ENCODE assay signal across 1 cellular context in the genomic region with DNA sequence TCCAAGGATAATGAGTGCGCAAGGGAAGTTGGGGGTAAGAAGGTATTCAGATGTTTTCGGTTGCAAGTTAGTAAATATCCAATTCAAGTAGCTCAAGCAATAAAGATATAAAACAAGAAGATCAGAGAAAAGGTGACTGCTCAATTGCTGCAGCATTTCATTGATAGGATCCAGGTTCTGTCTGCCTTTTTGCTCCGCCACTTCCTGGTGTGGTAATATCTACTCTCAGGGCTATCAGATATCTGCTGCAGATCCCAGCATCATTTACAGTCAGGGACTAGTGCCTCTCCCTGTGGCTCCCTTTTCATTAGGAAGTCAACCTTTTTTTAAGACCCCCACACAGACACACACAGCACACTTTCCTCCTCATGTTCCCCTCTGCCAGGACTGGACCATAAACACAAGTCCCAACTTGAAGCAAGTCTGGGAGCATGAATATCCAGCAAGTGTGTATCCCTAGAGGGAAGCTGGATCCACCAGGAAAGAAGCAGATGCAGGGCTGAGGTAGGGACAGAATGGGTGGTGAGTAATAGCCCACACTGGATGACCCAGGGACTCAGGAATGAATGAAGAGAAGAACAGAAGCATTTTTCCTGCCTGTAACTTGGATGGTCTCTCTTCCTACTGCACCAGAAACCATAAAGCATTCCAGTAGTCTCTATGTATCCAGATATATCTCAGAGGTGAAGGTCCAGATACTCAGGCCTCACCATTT.
TF ChIP-seq lines count a peak whose summit lies in the region.

No MANE protein-coding gene starts in this region.

TF ChIP-seq in H1, 55 proteins besides CTCF, POLR2A, EP300 and RAD21:
- TF ChIP-seq EZH2 (IDR thresholded peaks at IDR 0.05; ENCODE audit: low read depth, low read length, severe bottlenecking), result no peak
- TF ChIP-seq SP2 (IDR thresholded peaks at IDR 0.05; ENCODE audit: low read length), result no peak
- no peak for TF ChIP-seq CEBPB (IDR thresholded peaks at IDR 0.05; ENCODE audit: low read depth, low read length)
- TF ChIP-seq NRF1 (IDR thresholded peaks at IDR 0.05; ENCODE audit: low read depth, low read length), result no peak
- no peak for TF ChIP-seq RBBP5 (IDR thresholded peaks at IDR 0.05; ENCODE audit: borderline replicate concordance, low read depth, low read length)
- TF ChIP-seq JUN (IDR thresholded peaks at IDR 0.05; ENCODE audit: low read depth, low read length), result no peak
